19 cellular contexts compared by ENCODE assay signal in the genomic region with DNA sequence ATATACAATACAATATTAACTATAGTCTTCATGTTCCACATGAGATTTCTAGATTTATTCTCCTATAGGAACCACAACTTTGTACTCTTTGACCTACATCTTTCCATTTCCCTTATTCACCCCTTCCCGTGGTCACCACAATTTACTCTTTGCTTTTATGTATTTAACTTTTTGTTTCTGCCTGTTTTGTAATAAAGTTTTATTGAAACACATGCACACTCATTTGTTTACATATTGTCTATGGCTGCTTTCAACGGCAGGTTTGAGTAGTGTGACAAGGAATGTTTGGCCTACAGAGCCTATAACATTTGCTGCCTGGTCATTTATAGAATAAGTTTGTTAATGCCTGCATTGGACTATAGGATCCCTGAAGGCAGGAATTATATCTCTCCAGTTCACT.
DNase-seq lines count a peak whose midpoint lies in the region; ATAC-seq, FAIRE-seq and TF ChIP-seq lines count a peak whose summit lies in the region.
"Had no signal": no experiment of that assay in that cellular context is flagged by ENCODE, and none has a peak within 500 bp of the region (broad histone marks: within the 10 kb centered on the region; RNA-seq: fewer than 3 reads in every experiment).

No MANE protein-coding gene starts in this region.

- TF ChIP-seq POLR2A in HepG2 (IDR thresholded peaks at IDR 0.05; ENCODE audit: insufficient read depth in 1 of 2, low read depth in 2 of 2, low read length in 2 of 2) (no peak), right lobe of liver (IDR thresholded peaks at IDR 0.05) (no peak)

- no peak overlapping the region for H3K4me3 Mint-ChIP-seq in stimulated activated memory B cell treated with anti-CD40 and anti-IgM and Interleukin-4, amounts not matched to agents 10 μg/mL and 1 μg/mL and 100 μg/mL, for 72 hours
- H3K4me3 Mint-ChIP-seq: B cell; CD4-positive, CD25-positive, alpha-beta regulatory T cell; CD8-positive, alpha-beta T cell had no signal

- BruUV-seq in HepG2 (replicated peaks; lab: Mats Ljungman, UMichigan): no TSS peak
- no TSS peak for BruUV-seq in mammary epithelial cell (replicated peaks; lab: Mats Ljungman, UMichigan)

- FAIRE-seq in HepG2 (lab: Jason Lieb, UNC): no peak
- no peak for FAIRE-seq in small intestine (lab: Jason Lieb, UNC)
- FAIRE-seq: G401.6, GM19239, H1 had no signal

- no peak overlapping the region for H3K27ac ChIP-seq in HepG2 (ENCODE audit: extremely low read length, insufficient read depth, low read length)
- H3K27ac ChIP-seq in right lobe of liver: no peak overlapping the region
- peak overlapping the region; percentile 14 for H3K27ac ChIP-seq in RWPE2 (ENCODE audit: poor library complexity, severe bottlenecking)
- H3K27ac ChIP-seq in mammary epithelial cell (ENCODE audit: insufficient read depth, low read depth, low read length): peak overlapping the region; percentile 50
- no peak overlapping the region for H3K27ac ChIP-seq in small intestine (ENCODE audit: low read depth in 1 of 2, low read length in 1 of 2)
- H3K27ac ChIP-seq: BLaER1, C4-2B had no signal

- no peak for TF ChIP-seq EP300 in HepG2 (IDR thresholded peaks at IDR 0.05; ENCODE audit: low read depth in 2 of 2, low read length in 2 of 2)
- TF ChIP-seq EP300 in HepG2 (CRISPR knock-in tag; IDR thresholded peaks at IDR 0.05; ENCODE audit: borderline replicate concordance): no peak

- no peaks in the 10 kb centered on the region for H3K9me3 Mint-ChIP-seq in stimulated activated memory B cell treated with anti-CD40 and anti-IgM and Interleukin-4, amounts not matched to agents 10 μg/mL and 1 μg/mL and 100 μg/mL, for 72 hours

- WGBS in HepG2 (ENCODE audit: low lambda C conversion rate): 1% methylated on average over 2 of the region's 2 CpGs
- WGBS in right lobe of liver (ENCODE audit: insufficient coverage, low coverage, low lambda C conversion rate, missing lambda C conversion rate): 93% methylated on average over 2 of the region's 2 CpGs
- WGBS in mammary epithelial cell (ENCODE audit: low coverage, missing lambda C conversion rate): 57% methylated on average over 2 of the region's 2 CpGs
- WGBS in small intestine, 3 donors: 62 to 81% (median 80%) methylated on average over 2 of the region's 2 CpGs

- no peak overlapping the region for H3K4me2 ChIP-seq in HepG2 (ENCODE audit: low read depth, low read length)
- H3K4me2 ChIP-seq in mammary epithelial cell (ENCODE audit: insufficient read depth, low read depth, low read length): peak overlapping the region; percentile 61
- H3K4me2 ChIP-seq: BLaER1 had no signal

- H3K4me1 ChIP-seq in HepG2 (ENCODE audit: insufficient read depth, low read length) (peaks cover 5% of the 10 kb centered on the region), right lobe of liver (peaks cover 0 to 1% (median 0%) of the 10 kb centered on the region in 4 donors), RWPE2 (ENCODE audit: insufficient read depth, poor library complexity, severe bottlenecking) (peaks cover 7% of the 10 kb centered on the region), mammary epithelial cell (ENCODE audit: insufficient read depth, low read length) (peaks cover 16% of the 10 kb centered on the region), small intestine (ENCODE audit: control insufficient read depth in 2 of 2, insufficient read depth in 1 of 2, low read depth in 1 of 2, low read length in 1 of 2) (peaks cover 2 to 3% of the 10 kb centered on the region in 2 donors)

- peaks cover 7% of the 10 kb centered on the region for H3K4me1 Mint-ChIP-seq in stimulated activated memory B cell treated with anti-CD40 and anti-IgM and Interleukin-4, amounts not matched to agents 10 μg/mL and 1 μg/mL and 100 μg/mL, for 72 hours

- dilution Hi-C loops in mammary epithelial cell (cut with HindIII; ENCODE audit: low sequenced_read_pairs): no loop called here

- H3K9me3 ChIP-seq in HepG2 (ENCODE audit: low read length) (no peaks in the 10 kb centered on the region), right lobe of liver (no peaks in the 10 kb centered on the region), RWPE2 (ENCODE audit: severe bottlenecking) (no peaks in the 10 kb centered on the region), mammary epithelial cell (replicated peaks; ENCODE audit: insufficient read depth, low read length) (no peaks in the 10 kb centered on the region), small intestine (ENCODE audit: control insufficient read depth, low read depth) (no peaks in the 10 kb centered on the region)
- H3K9me3 ChIP-seq: Caco-2 had no signal

- no peak for TF ChIP-seq RAD21 in HepG2 (CRISPR knock-in tag; IDR thresholded peaks at IDR 0.05)

- no peaks in the 10 kb centered on the region for H3K27me3 Mint-ChIP-seq in stimulated activated memory B cell treated with anti-CD40 and anti-IgM and Interleukin-4, amounts not matched to agents 10 μg/mL and 1 μg/mL and 100 μg/mL, for 72 hours
- H3K27me3 Mint-ChIP-seq: CD4-positive, CD25-positive, alpha-beta regulatory T cell had no signal

- no peak overlapping the region for H3K27ac Mint-ChIP-seq in stimulated activated memory B cell treated with anti-CD40 and anti-IgM and Interleukin-4, amounts not matched to agents 10 μg/mL and 1 μg/mL and 100 μg/mL, for 72 hours
- H3K27ac Mint-ChIP-seq: B cell; CD4-positive, CD25-positive, alpha-beta regulatory T cell; CD8-positive, alpha-beta T cell had no signal

- intact Hi-C loops in HepG2 (cut with micrococcal nuclease; ENCODE audit: unreplicated experiment) (no loop called here), right lobe of liver (cut with DNase I) (no loop called here), mammary epithelial cell (cut with micrococcal nuclease) (no loop called here)

- H3K27me3 ChIP-seq in HepG2 (ENCODE audit: control insufficient read depth in 1 of 2, insufficient read depth in 2 of 2, low read length in 2 of 2) (no peaks in the 10 kb centered on the region), right lobe of liver (no peaks in the 10 kb centered on the region), RWPE2 (ENCODE audit: insufficient read depth, poor library complexity, severe bottlenecking) (no peaks in the 10 kb centered on the region), mammary epithelial cell (ENCODE audit: insufficient read depth, low read length) (no peaks in the 10 kb centered on the region), small intestine (ENCODE audit: control insufficient read depth in 2 of 2, insufficient read depth in 2 of 2, low read length in 2 of 2) (no peaks in the 10 kb centered on the region)
- H3K27me3 ChIP-seq: BLaER1 had no signal

- H3K9ac ChIP-seq in HepG2 (ENCODE audit: insufficient read depth, low read depth, low read length): no peak overlapping the region
- H3K9ac ChIP-seq in mammary epithelial cell (ENCODE audit: insufficient read depth, low read length): no peak overlapping the region
- H3K9ac ChIP-seq: BLaER1 had no signal

- H3K79me2 ChIP-seq in HepG2 (ENCODE audit: insufficient read depth, low read length): no peaks in the 10 kb centered on the region
- no peaks in the 10 kb centered on the region for H3K79me2 ChIP-seq in mammary epithelial cell (ENCODE audit: insufficient read depth, low read length)

- H3K4me3 ChIP-seq in HepG2 (replicated peaks in 1 of 3; ENCODE audit: insufficient read depth in 1 of 3, low read depth in 2 of 3, low read length in 3 of 3) (no peak overlapping the region), right lobe of liver (no peak overlapping the region), RWPE2 (ENCODE audit: severe bottlenecking) (no peak overlapping the region), mammary epithelial cell (replicated peaks in 1 of 3; ENCODE audit: insufficient read depth in 1 of 3, low read depth in 2 of 3, low read length in 3 of 3) (no peak overlapping the region), small intestine (ENCODE audit: low read depth in 1 of 2, low read length in 2 of 2) (no peak overlapping the region)
- H3K4me3 ChIP-seq: BLaER1 had no signal

- no peaks in the 10 kb centered on the region for H3K36me3 ChIP-seq in HepG2 (replicated peaks in 1 of 2; ENCODE audit: control insufficient read depth in 1 of 2, insufficient read depth in 2 of 2, low read length in 2 of 2)
- no peaks in the 10 kb centered on the region for H3K36me3 ChIP-seq in right lobe of liver
- H3K36me3 ChIP-seq in RWPE2 (ENCODE audit: low read depth): no peaks in the 10 kb centered on the region
- no peaks in the 10 kb centered on the region for H3K36me3 ChIP-seq in mammary epithelial cell (ENCODE audit: insufficient read depth, low read length)
- no peaks in the 10 kb centered on the region for H3K36me3 ChIP-seq in small intestine (ENCODE audit: control insufficient read depth in 2 of 2, insufficient read depth in 2 of 2, low read length in 2 of 2)
- H3K36me3 ChIP-seq: BLaER1 had no signal

- DNase-seq in HepG2 (ENCODE audit: low spot score): no peak
- no peak for DNase-seq in right lobe of liver
- DNase-seq in RWPE2 (ENCODE audit: low spot score): no peak
- no peak for DNase-seq in mammary epithelial cell
- DNase-seq in small intestine: no peak
- no peak for DNase-seq in NCI-H1930 (lab: John Stamatoyannopoulos, UW)
- DNase-seq: 8988T; Caco-2; CD4-positive, CD25-positive, alpha-beta regulatory T cell; CD8-positive, alpha-beta T cell; DND-41; H7 had no signal

- no peak for ATAC-seq in HepG2
- ATAC-seq in right lobe of liver: no peak
- no peak for ATAC-seq in RWPE2 (ENCODE audit: low read depth)
- ATAC-seq in stimulated activated memory B cell treated with anti-CD40 and anti-IgM and Interleukin-4, amounts not matched to agents 10 μg/mL and 1 μg/mL and 100 μg/mL, for 72 hours: no peak
- ATAC-seq: CD8-positive, alpha-beta T cell had no signal

- POLR2A ChIA-PET in HepG2 (lab: Yijun Ruan, JAX): no interaction called here

- H3K36me3 Mint-ChIP-seq in stimulated activated memory B cell treated with anti-CD40 and anti-IgM and Interleukin-4, amounts not matched to agents 10 μg/mL and 1 μg/mL and 100 μg/mL, for 72 hours: no peaks in the 10 kb centered on the region
- H3K36me3 Mint-ChIP-seq: CD4-positive, CD25-positive, alpha-beta regulatory T cell; CD8-positive, alpha-beta T cell had no signal

- in situ Hi-C loops in HepG2 (cut with HindIII; ENCODE audit: extremely low pct_ligation_motif_present, low pct_unique_long_range_greater_than_20kb) (no loop called here), mammary epithelial cell (cut with MboI; ENCODE audit: low sequenced_read_pairs in 2 of 2) (no loop called here)

- CTCF ChIA-PET in HepG2 (lab: Yijun Ruan, JAX; ENCODE audit: low intra/inter-chr PET ratio, low total read pairs) (no interaction called here), mammary epithelial cell (lab: Charles Lee; ENCODE audit: low non-redundant PET) (no interaction called here)

- no peak overlapping the region for H2AFZ ChIP-seq in HepG2 (ENCODE audit: low read length)
- H2AFZ ChIP-seq in mammary epithelial cell (ENCODE audit: low read depth, low read length): no peak overlapping the region

- TF ChIP-seq CTCF in HepG2 (CRISPR knock-in tag; IDR thresholded peaks at IDR 0.05) (no peak), right lobe of liver (IDR thresholded peaks at IDR 0.05) (no peak), RWPE2 (IDR thresholded peaks at IDR 0.05; ENCODE audit: poor library complexity, severe bottlenecking) (no peak), mammary epithelial cell (conservative IDR thresholded peaks at IDR 0.05 in 1 of 2, IDR thresholded peaks at IDR 0.05 in 1 of 2; ENCODE audit: extremely low read depth in 1 of 2, insufficient read depth in 1 of 2, low read depth in 1 of 2, low read length in 2 of 2) (no peak)

- no peaks in the 10 kb centered on the region for H4K20me1 ChIP-seq in HepG2 (ENCODE audit: insufficient read depth, low read length)
- no peaks in the 10 kb centered on the region for H4K20me1 ChIP-seq in mammary epithelial cell (ENCODE audit: insufficient read depth, low read length)
- H4K20me1 ChIP-seq: BLaER1 had no signal

Comparison
In these comparisons a context has a peak if more than half of its experiments do, and no peak if none do; other contexts are left out.
1. H3K27ac ChIP-seq: peak in RWPE2 (single experiment) and mammary epithelial cell (single experiment); none in HepG2 (single experiment), right lobe of liver (0 of 3) and small intestine (0 of 2).